In the genomic region with DNA sequence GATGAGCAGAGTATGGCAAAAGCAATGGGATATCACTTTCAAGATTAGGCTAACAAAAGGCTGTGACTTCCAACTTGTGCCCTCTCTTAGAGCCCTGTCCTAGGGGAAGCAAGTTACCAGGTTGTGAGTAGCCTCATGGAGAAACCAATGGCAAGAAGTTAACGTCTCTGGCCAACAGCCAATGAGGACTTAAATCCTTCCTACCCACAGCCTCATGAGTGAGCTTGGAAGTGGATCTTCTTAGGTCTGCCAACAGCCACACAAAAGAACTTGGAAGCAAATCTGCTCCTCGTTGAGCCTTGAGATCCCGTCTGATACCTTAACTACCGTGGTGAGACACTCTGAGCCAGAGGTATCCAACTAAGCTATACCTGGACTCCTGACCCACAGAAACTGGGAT, we compare ENCODE assay signal across 26 cellular contexts. TPM values are rescaled to one million over a fixed set of nuclear protein-coding genes. Genes with fewer than 3 reads are reported as not detected.
DNase-seq lines count a peak whose midpoint lies in the region; ATAC-seq, FAIRE-seq and TF ChIP-seq lines count a peak whose summit lies in the region.
"Had no signal": no experiment of that assay in that cellular context is flagged by ENCODE, and none has a peak within 500 bp of the region (broad histone marks: within the 10 kb centered on the region; RNA-seq: fewer than 3 reads in every experiment).

No MANE protein-coding gene starts in this region.

- no peaks in the 10 kb centered on the region for H3K9me3 Mint-ChIP-seq in activated T-helper 17 cell treated with anti-CD3 and anti-CD28 coated beads, Interleukin-2, amount 50 U/mL, for 72 hours
- H3K9me3 Mint-ChIP-seq: CD4-positive, alpha-beta T cell; H9; HFFc6 had no signal

- H3K27me3 ChIP-seq in keratinocyte (ENCODE audit: control insufficient read depth, extremely low read depth, insufficient read depth, low read length) = no peaks in the 10 kb centered on the region
- peaks cover 11% of the 10 kb centered on the region for H3K27me3 ChIP-seq in gastroesophageal sphincter
- H3K27me3 ChIP-seq: BLaER1, SJCRH30 had no signal

- TF ChIP-seq POLR2A in gastroesophageal sphincter (IDR thresholded peaks at IDR 0.05) = no peak

- dilution Hi-C loops in keratinocyte (cut with MboI; ENCODE audit: extremely low pct_ligation_motif_present, low sequenced_read_pairs) = no loop called here

- H3K4me3 ChIP-seq in keratinocyte (ENCODE audit: control insufficient read depth in 2 of 3, extremely low read depth in 1 of 3, insufficient read depth in 2 of 3, low read depth in 1 of 3, low read length in 3 of 3) (no peak overlapping the region), gastroesophageal sphincter (no peak overlapping the region)
- H3K4me3 ChIP-seq: BLaER1, SJCRH30 had no signal

- no peaks in the 10 kb centered on the region for H3K9me3 ChIP-seq in keratinocyte (ENCODE audit: control insufficient read depth, low read depth, low read length)
- H3K9me3 ChIP-seq in gastroesophageal sphincter = no peaks in the 10 kb centered on the region
- H3K9me3 ChIP-seq: BLaER1, Caco-2, SJCRH30 had no signal

- H3K4me2 ChIP-seq in keratinocyte (ENCODE audit: control insufficient read depth, extremely low read depth, insufficient read depth, low read depth, low read length) = peak overlapping the region; percentile 22
- H3K4me2 ChIP-seq: BLaER1 had no signal

- no peak overlapping the region for H2AFZ ChIP-seq in keratinocyte (ENCODE audit: control insufficient read depth, low read length)

- POLR2A ChIA-PET in RWPE1 (lab: Yijun Ruan, JAX; ENCODE audit: low non-redundant PET) = no interaction called here

- H3K79me2 ChIP-seq in keratinocyte (ENCODE audit: control insufficient read depth, insufficient read depth, low read length) = no peaks in the 10 kb centered on the region

- peak overlapping the region; percentile 57 for H3K27ac Mint-ChIP-seq in activated T-helper 17 cell treated with anti-CD3 and anti-CD28 coated beads, Interleukin-2, amount 50 U/mL, for 72 hours
- H3K27ac Mint-ChIP-seq: CD4-positive, alpha-beta T cell; H9; HFFc6 had no signal

- no peaks in the 10 kb centered on the region for H4K20me1 ChIP-seq in keratinocyte (ENCODE audit: control insufficient read depth, extremely low read depth, insufficient read depth, low read length)
- H4K20me1 ChIP-seq: BLaER1 had no signal

- H3K36me3 Mint-ChIP-seq in activated T-helper 17 cell treated with anti-CD3 and anti-CD28 coated beads, Interleukin-2, amount 50 U/mL, for 72 hours (ENCODE audit: low read depth) = no peaks in the 10 kb centered on the region

- CTCF ChIA-PET in RWPE1 (lab: Yijun Ruan, JAX) = no interaction called here

- no peak overlapping the region for H3K9ac ChIP-seq in keratinocyte (ENCODE audit: control insufficient read depth, extremely low read depth, insufficient read depth, low read length)
- H3K9ac ChIP-seq: BLaER1 had no signal

- H3K27me3 Mint-ChIP-seq in activated T-helper 17 cell treated with anti-CD3 and anti-CD28 coated beads, Interleukin-2, amount 50 U/mL, for 72 hours = no peaks in the 10 kb centered on the region
- H3K27me3 Mint-ChIP-seq: CD4-positive, alpha-beta T cell had no signal

- peak; percentile 46 for FAIRE-seq in keratinocyte (lab: Jason Lieb, UNC)
- FAIRE-seq: G401.6, GM12892 had no signal

- WGBS in gastroesophageal sphincter (ENCODE audit: low coverage in 1 of 2), 2 donors = 51 to 83% methylated on average over 2 to 4 of the region's 4 CpGs

- TF ChIP-seq CTCF in keratinocyte (optimal IDR thresholded peaks at IDR 0.05 in 1 of 3, IDR thresholded peaks at IDR 0.05 in 1 of 3, conservative IDR thresholded peaks at IDR 0.05 in 1 of 3; ENCODE audit: extremely low read depth in 1 of 3, insufficient read depth in 2 of 3, low read length in 3 of 3) (no peak), RWPE1 (conservative IDR thresholded peaks at IDR 0.05; ENCODE audit: low read depth) (no peak), gastroesophageal sphincter (IDR thresholded peaks at IDR 0.05) (no peak)

- no peak for TF ChIP-seq EP300 in gastroesophageal sphincter (IDR thresholded peaks at IDR 0.05)

- peak; percentile 27 for DNase-seq in DMS 273 (lab: John Stamatoyannopoulos, UW; ENCODE audit: unreplicated experiment)
- DNase-seq in DMS 273 treated with DMSO at 0.1 percent for 48 hours (lab: John Stamatoyannopoulos, UW) = no peak
- DNase-seq in LHCN-M2 (ENCODE audit: low read depth) = peak; percentile 17
- no peak for DNase-seq in keratinocyte (ENCODE audit: low read depth, low spot score)
- DNase-seq in UCSD-AML1 (lab: John Stamatoyannopoulos, UW; ENCODE audit: unreplicated experiment) = no peak
- DNase-seq in RWPE1 (ENCODE audit: low spot score) = no peak
- DNase-seq: ACHN; Caco-2; CD4-positive, alpha-beta T cell; H9; HFFc6; Karpas-422; NCI-H1092; NCI-H1436 treated with DMSO at 0.1 percent for 48 hours; NCI-H1930; NCI-H69; SJCRH30 had no signal

- H3K4me3 Mint-ChIP-seq in activated T-helper 17 cell treated with anti-CD3 and anti-CD28 coated beads, Interleukin-2, amount 50 U/mL, for 72 hours = no peak overlapping the region
- H3K4me3 Mint-ChIP-seq: CD4-positive, alpha-beta T cell; H9; HFFc6 had no signal

- peaks cover 21% of the 10 kb centered on the region for H3K4me1 Mint-ChIP-seq in activated T-helper 17 cell treated with anti-CD3 and anti-CD28 coated beads, Interleukin-2, amount 50 U/mL, for 72 hours

- H3K36me3 ChIP-seq in keratinocyte (ENCODE audit: control insufficient read depth in 2 of 2, extremely low read depth in 1 of 2, insufficient read depth in 2 of 2, low read length in 2 of 2) = no peaks in the 10 kb centered on the region
- no peaks in the 10 kb centered on the region for H3K36me3 ChIP-seq in gastroesophageal sphincter
- H3K36me3 ChIP-seq: BLaER1, SJCRH30 had no signal

- no peak overlapping the region for H3K27ac ChIP-seq in keratinocyte (ENCODE audit: control insufficient read depth, insufficient read depth, low read length)
- no peak overlapping the region for H3K27ac ChIP-seq in RWPE1
- H3K27ac ChIP-seq in gastroesophageal sphincter = no peak overlapping the region
- H3K27ac ChIP-seq: 22Rv1, BLaER1, SJCRH30 had no signal

- H3K9me1 ChIP-seq in keratinocyte (ENCODE audit: control insufficient read depth, extremely low read depth, insufficient read depth, low read length) = no peaks in the 10 kb centered on the region

- ATAC-seq in activated T-helper 17 cell treated with anti-CD3 and anti-CD28 coated beads, Interleukin-2, amount 50 U/mL, for 72 hours (replicated peaks) = no peak
- no peak for ATAC-seq in gastroesophageal sphincter
- ATAC-seq: Panc1 had no signal

- H3K4me1 ChIP-seq in keratinocyte (ENCODE audit: control insufficient read depth, extremely low read depth, insufficient read depth, low read length) (peaks cover 45% of the 10 kb centered on the region), gastroesophageal sphincter (peaks cover 0 to 12% (median 5%) of the 10 kb centered on the region in 3 donors)
- H3K4me1 ChIP-seq: Caco-2 had no signal

RNA-seq across cellular contexts. Expression of gene NME9, which starts 5.7 kb away (rescaled TPM):
- total RNA-seq in LHCN-M2 (2014; rRNA removed) = not detected in 2 replicates
- polyA plus RNA-seq in LHCN-M2 (2012) = 0.21 TPM
- total RNA-seq in activated T-helper 17 cell treated with anti-CD3 and anti-CD28 coated beads, Interleukin-2, amount 50 U/mL, for 72 hours = 1 to 10 TPM; 1.6 to 6.8 TPM
- 0.05 TPM in 1 of 3 replicates, not detected in the others for polyA plus RNA-seq in keratinocyte
- not detected for polyA plus RNA-seq in keratinocyte (2011; ENCODE audit: low read depth)
- 0.14 TPM in 1 of 2 replicates, not detected in the other for polyA plus RNA-seq in keratinocyte (2011; cell fraction: cytosol; rRNA removed)
- 0.85 TPM in 1 of 2 replicates, not detected in the other for polyA plus RNA-seq in keratinocyte (2011; cell fraction: nucleus; rRNA removed)
- 0.15 and 0.65 TPM in 2 replicates for polyA plus RNA-seq in keratinocyte (2012; ENCODE audit: low replicate concordance)
- polyA minus RNA-seq in keratinocyte = not detected in 3 replicates
- polyA minus RNA-seq in keratinocyte (2011; cell fraction: cytosol; rRNA and poly(A)+ RNA removed) = not detected
- 1.2 and 2.5 TPM in 2 replicates for polyA minus RNA-seq in keratinocyte (2011; cell fraction: nucleus; rRNA and poly(A)+ RNA removed)
- total RNA-seq in gastroesophageal sphincter = under 1 TPM in 2 of 4 donors, not detected in 2; 0.47 to 0.54 TPM
- total RNA-seq: Caco-2, Daoy, H9, HFFc6, NCI-H460 had no signal

RNA-seq across cellular contexts. Expression of gene MRAS, which starts 24.4 kb away (rescaled TPM):
- total RNA-seq in LHCN-M2 (2014; rRNA removed) (40.8 and 58.8 TPM in 2 replicates), gastroesophageal sphincter (10 to 100 TPM; 31.8 to 58.1 (median 51.8) TPM)
- polyA plus RNA-seq in LHCN-M2 (2012) = 115 TPM
- total RNA-seq in activated T-helper 17 cell treated with anti-CD3 and anti-CD28 coated beads, Interleukin-2, amount 50 U/mL, for 72 hours = under 1 TPM; 0.37 to 0.67 TPM
- polyA plus RNA-seq in keratinocyte = 7.7 to 15.6 TPM (median 9.8 TPM) in 3 replicates
- polyA plus RNA-seq in keratinocyte (2011; ENCODE audit: low read depth) = 6.7 TPM
- 18.6 and 20.1 TPM in 2 replicates for polyA plus RNA-seq in keratinocyte (2011; cell fraction: cytosol; rRNA removed)
- polyA plus RNA-seq in keratinocyte (2011; cell fraction: nucleus; rRNA removed) = 13.4 TPM in 2 replicates
- polyA plus RNA-seq in keratinocyte (2012; ENCODE audit: low replicate concordance) = 8.2 and 9.9 TPM in 2 replicates
- 11.9 to 28.9 TPM (median 22.3 TPM) in 3 replicates for polyA minus RNA-seq in keratinocyte
- polyA minus RNA-seq in keratinocyte (2011; cell fraction: cytosol; rRNA and poly(A)+ RNA removed) = 21.3 TPM
- polyA minus RNA-seq in keratinocyte (2011; cell fraction: nucleus; rRNA and poly(A)+ RNA removed) = 8.2 and 10.2 TPM in 2 replicates

Comparison
In these comparisons a context has a peak if more than half of its experiments do, and no peak if none do; other contexts are left out.
1. DNase-seq: peak in DMS 273 (single experiment) and LHCN-M2 (single experiment); none in DMS 273 treated with DMSO at 0.1 percent for 48 hours (single experiment), keratinocyte (single experiment), UCSD-AML1 (single experiment) and RWPE1 (single experiment).
2. RNA of gene MRAS, which starts 24.4 kb away (total RNA-seq): 40.8 to 58.8 TPM in LHCN-M2 and 31.8 to 58.1 TPM in gastroesophageal sphincter; 0.37 to 0.67 TPM in activated T-helper 17 cell treated with anti-CD3 and anti-CD28 coated beads, Interleukin-2, amount 50 U/mL, for 72 hours; every median in the first group is over 10 times any median in the second.